Comparison of ENCODE assay signal across 34 cellular contexts in the genomic region with DNA sequence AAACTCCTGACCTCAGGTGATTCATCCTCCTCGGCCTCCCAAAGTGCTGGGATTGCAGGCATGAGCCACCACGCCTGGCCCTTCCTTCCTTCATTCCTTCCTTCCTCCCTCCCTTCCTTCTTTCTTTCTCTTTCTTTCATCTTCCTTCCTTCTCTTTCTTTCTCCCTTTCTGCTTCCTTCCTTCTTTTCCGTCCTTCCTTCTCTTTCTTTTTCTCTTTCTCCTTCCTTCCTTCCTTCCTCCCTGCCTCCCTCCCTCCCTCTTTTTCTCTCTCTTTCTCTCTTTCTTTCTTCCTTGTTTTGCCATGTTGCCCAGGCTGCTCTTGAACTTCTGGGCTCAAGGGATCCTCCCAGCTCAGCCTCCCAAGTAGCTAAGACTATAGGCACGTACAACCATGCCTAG. TPM values are rescaled to one million over a fixed set of nuclear protein-coding genes. Genes with fewer than 3 reads are reported as not detected.
"Had no signal": no experiment of that assay in that cellular context is flagged by ENCODE, and none has a peak within 500 bp of the region (broad histone marks: within the 10 kb centered on the region; RNA-seq: fewer than 3 reads in every experiment).

No MANE protein-coding gene starts in this region.

- H3K4me3 ChIP-seq: adrenal gland, body of pancreas, breast epithelium had no signal

- H3K27ac ChIP-seq: adrenal gland, body of pancreas, brain microvascular endothelial cell, breast epithelium, VCaP had no signal

- H3K4me1 Mint-ChIP-seq: activated B cell treated with CpG ODN at 0.5 μM for 24 hours; activated CD4-positive, alpha-beta T cell treated with anti-CD3 and anti-CD28 coated beads, Interleukin-2, amount 10 ng/mL, durations not matched to agents 24 days and 14 days; activated naive CD8-positive, alpha-beta T cell treated with anti-CD3 and anti-CD28 coated beads for 36 hours; activated T-helper 17 cell treated with anti-CD3 and anti-CD28 coated beads, Interleukin-2, amount 50 U/mL, for 72 hours had no signal

- H3K9me3 ChIP-seq: adrenal gland, body of pancreas, breast epithelium had no signal

- H3K36me3 ChIP-seq: adrenal gland, brain microvascular endothelial cell, breast epithelium had no signal

- H3K9me3 Mint-ChIP-seq: activated B cell treated with CpG ODN at 0.5 μM for 24 hours; activated CD4-positive, alpha-beta memory T cell treated with anti-CD3 and anti-CD28 coated beads for 36 hours; activated CD4-positive, alpha-beta T cell treated with anti-CD3 and anti-CD28 coated beads, Interleukin-2, amount 10 ng/mL, durations not matched to agents 24 days and 14 days; activated CD8-positive, alpha-beta T cell treated with anti-CD3 and anti-CD28 coated beads for 36 hours; activated naive CD4-positive, alpha-beta T cell treated with anti-CD3 and anti-CD28 coated beads for 36 hours; activated naive CD4-positive, alpha-beta T cell treated with anti-CD3 and anti-CD28 coated beads, Interleukin-2, amount 50 U/mL, for 72 hours; activated naive CD8-positive, alpha-beta T cell treated with anti-CD3 and anti-CD28 coated beads for 36 hours; activated T-cell treated with anti-CD3 and anti-CD28 coated beads, Interleukin-2, amount 50 U/mL, for 4 hours; activated T-cell treated with anti-CD3 and anti-CD28 coated beads, Interleukin-2, amount 50 U/mL, for 72 hours; activated T-helper 1 cell treated with anti-CD3 and anti-CD28 coated beads, Interleukin-12 subunit alpha, Interleukin-12 subunit beta, Interleukin-2, Interleukin-4 antibody, amounts not matched to agents 30 ng/mL and 10 ng/mL and 1 ng/mL, durations not matched to agents 14 hours and 24 hours and 36 hours; activated T-helper 17 cell treated with anti-CD3 and anti-CD28 coated beads, Interleukin-2, amount 50 U/mL, for 72 hours; T-helper 2 cell treated with Interferon-gamma antibody and Interleukin-4, amounts not matched to agents 5 μg/mL and 100 μg/mL, for 36 hours had no signal

- H3K27me3 Mint-ChIP-seq: activated CD4-positive, alpha-beta T cell treated with anti-CD3 and anti-CD28 coated beads, Interleukin-2, amount 10 ng/mL, durations not matched to agents 24 days and 14 days had no signal

- H3K4me1 ChIP-seq: adrenal gland, body of pancreas, breast epithelium had no signal

- H3K27ac Mint-ChIP-seq: activated B cell treated with CpG ODN at 0.5 μM for 24 hours; activated CD4-positive, alpha-beta memory T cell treated with anti-CD3 and anti-CD28 coated beads for 36 hours; activated CD4-positive, alpha-beta T cell treated with anti-CD3 and anti-CD28 coated beads, Interleukin-2, amount 10 ng/mL, durations not matched to agents 24 days and 14 days; activated CD8-positive, alpha-beta T cell treated with anti-CD3 and anti-CD28 coated beads for 36 hours; activated naive CD4-positive, alpha-beta T cell treated with anti-CD3 and anti-CD28 coated beads for 36 hours; activated naive CD4-positive, alpha-beta T cell treated with anti-CD3 and anti-CD28 coated beads, Interleukin-2, amount 50 U/mL, for 72 hours; activated naive CD8-positive, alpha-beta T cell treated with anti-CD3 and anti-CD28 coated beads for 36 hours; activated T-cell treated with anti-CD3 and anti-CD28 coated beads, Interleukin-2, amount 50 U/mL, for 72 hours; activated T-helper 1 cell treated with anti-CD3 and anti-CD28 coated beads, Interleukin-12 subunit alpha, Interleukin-12 subunit beta, Interleukin-2, Interleukin-4 antibody, amounts not matched to agents 30 ng/mL and 10 ng/mL and 1 ng/mL, durations not matched to agents 14 hours and 24 hours and 36 hours; activated T-helper 17 cell treated with anti-CD3 and anti-CD28 coated beads, Interleukin-2, amount 50 U/mL, for 72 hours; T-helper 1 cell treated with Interleukin-12 subunit alpha and Interleukin-12 subunit beta and Interleukin-4 antibody, amounts not matched to agents 30 μg/mL and 1 μg/mL, for 36 hours; T-helper 2 cell treated with Interferon-gamma antibody and Interleukin-4, amounts not matched to agents 5 μg/mL and 100 μg/mL, for 36 hours had no signal

- H3K4me3 Mint-ChIP-seq: activated B cell treated with CpG ODN at 0.5 μM for 24 hours; activated CD4-positive, alpha-beta memory T cell treated with anti-CD3 and anti-CD28 coated beads for 36 hours; activated CD4-positive, alpha-beta T cell treated with anti-CD3 and anti-CD28 coated beads, Interleukin-2, amount 10 ng/mL, durations not matched to agents 24 days and 14 days; activated CD8-positive, alpha-beta T cell treated with anti-CD3 and anti-CD28 coated beads for 36 hours; activated naive CD4-positive, alpha-beta T cell treated with anti-CD3 and anti-CD28 coated beads for 36 hours; activated naive CD8-positive, alpha-beta T cell treated with anti-CD3 and anti-CD28 coated beads for 36 hours; activated T-cell treated with anti-CD3 and anti-CD28 coated beads, Interleukin-2, amount 50 U/mL, for 4 hours; activated T-cell treated with anti-CD3 and anti-CD28 coated beads, Interleukin-2, amount 50 U/mL, for 72 hours; activated T-helper 1 cell treated with anti-CD3 and anti-CD28 coated beads, Interleukin-12 subunit alpha, Interleukin-12 subunit beta, Interleukin-2, Interleukin-4 antibody, amounts not matched to agents 30 ng/mL and 10 ng/mL and 1 ng/mL, durations not matched to agents 14 hours and 24 hours and 36 hours; activated T-helper 17 cell treated with anti-CD3 and anti-CD28 coated beads, Interleukin-2, amount 50 U/mL, for 72 hours; T-helper 1 cell treated with Interleukin-12 subunit alpha and Interleukin-12 subunit beta and Interleukin-4 antibody, amounts not matched to agents 30 μg/mL and 1 μg/mL, for 36 hours; T-helper 2 cell treated with Interferon-gamma antibody and Interleukin-4, amounts not matched to agents 5 μg/mL and 100 μg/mL, for 36 hours had no signal

- DNase-seq: activated B cell treated with CpG ODN at 0.5 μM for 24 hours; activated CD4-positive, alpha-beta memory T cell treated with anti-CD3 and anti-CD28 coated beads for 36 hours; activated CD4-positive, alpha-beta T cell treated with anti-CD3 and anti-CD28 coated beads for 4 hours; activated CD4-positive, alpha-beta T cell treated with anti-CD3 and anti-CD28 coated beads, Interleukin-2, amount 10 ng/mL, durations not matched to agents 24 days and 14 days; activated CD4-positive, alpha-beta T cell treated with anti-CD3 and anti-CD28 coated beads, Interleukin-2, amount 50 U/mL, for 1 hour; activated CD4-positive, alpha-beta T cell treated with anti-CD3 and anti-CD28 coated beads, Interleukin-2, amount 50 U/mL, for 4 hours; activated CD4-positive, CD25-positive, alpha-beta regulatory T cell treated with anti-CD3 and anti-CD28 coated beads, Interleukin-2, amount 50 U/mL, for 72 hours; activated CD8-positive, alpha-beta memory T cell treated with anti-CD3 and anti-CD28 coated beads, Interleukin-2, amount 50 U/mL, for 4 hours; activated CD8-positive, alpha-beta T cell treated with anti-CD3 and anti-CD28 coated beads for 36 hours; activated effector memory CD4-positive, alpha-beta T cell treated with anti-CD3 and anti-CD28 coated beads, Interleukin-2, amount 50 U/mL, for 16 hours; activated gamma-delta T cell treated with Interleukin-2 at 50 U/mL for 16 hours; activated naive CD4-positive, alpha-beta T cell; activated naive CD4-positive, alpha-beta T cell treated with anti-CD3 and anti-CD28 coated beads for 36 hours; activated naive CD4-positive, alpha-beta T cell treated with anti-CD3 and anti-CD28 coated beads, Interleukin-2, amount 50 U/mL, for 16 hours; activated naive CD8-positive, alpha-beta T cell treated with anti-CD3 and anti-CD28 coated beads for 36 hours; activated T-cell treated with anti-CD3 and anti-CD28 coated beads for 4 hours; activated T-cell treated with anti-CD3 and anti-CD28 coated beads, Interleukin-2, amount 50 U/mL, for 1 hour; activated T-cell treated with anti-CD3 and anti-CD28 coated beads, Interleukin-2, amount 50 U/mL, for 4 hours; activated T-cell treated with anti-CD3 and anti-CD28 coated beads, Interleukin-2, amount 50 U/mL, for 72 hours; adrenal gland; amniotic stem cell; aorta; body of pancreas; brain microvascular endothelial cell; central memory CD4-positive, alpha-beta T cell; T-helper 2 cell; T-helper 9 cell had no signal

- ATAC-seq: activated CD8-positive, alpha-beta T cell treated with anti-CD3 and anti-CD28 coated beads for 36 hours; activated naive CD4-positive, alpha-beta T cell treated with anti-CD3 and anti-CD28 coated beads, Interleukin-2, amount 50 U/mL, for 72 hours; activated T-cell treated with anti-CD3 and anti-CD28 coated beads, Interleukin-2, amount 50 U/mL, for 4 hours; activated T-cell treated with anti-CD3 and anti-CD28 coated beads, Interleukin-2, amount 50 U/mL, for 72 hours; activated T-helper 17 cell treated with anti-CD3 and anti-CD28 coated beads, Interleukin-2, amount 50 U/mL, for 72 hours; body of pancreas had no signal

- H3K27me3 ChIP-seq: body of pancreas, brain microvascular endothelial cell, breast epithelium had no signal

- H3K36me3 Mint-ChIP-seq: activated CD4-positive, alpha-beta memory T cell treated with anti-CD3 and anti-CD28 coated beads for 36 hours; activated naive CD4-positive, alpha-beta T cell treated with anti-CD3 and anti-CD28 coated beads, Interleukin-2, amount 50 U/mL, for 72 hours; activated naive CD8-positive, alpha-beta T cell treated with anti-CD3 and anti-CD28 coated beads for 36 hours had no signal

RNA-seq across cellular contexts. Expression of gene MUC16, which starts 36.5 kb away (rescaled TPM):
- polyA plus RNA-seq: aorta had no signal

RNA-seq across cellular contexts. Expression of gene OR1M1, which starts 40.2 kb away (rescaled TPM):
- polyA plus RNA-seq: adrenal gland, aorta had no signal
